12 cellular contexts compared by ENCODE assay signal in the genomic region with DNA sequence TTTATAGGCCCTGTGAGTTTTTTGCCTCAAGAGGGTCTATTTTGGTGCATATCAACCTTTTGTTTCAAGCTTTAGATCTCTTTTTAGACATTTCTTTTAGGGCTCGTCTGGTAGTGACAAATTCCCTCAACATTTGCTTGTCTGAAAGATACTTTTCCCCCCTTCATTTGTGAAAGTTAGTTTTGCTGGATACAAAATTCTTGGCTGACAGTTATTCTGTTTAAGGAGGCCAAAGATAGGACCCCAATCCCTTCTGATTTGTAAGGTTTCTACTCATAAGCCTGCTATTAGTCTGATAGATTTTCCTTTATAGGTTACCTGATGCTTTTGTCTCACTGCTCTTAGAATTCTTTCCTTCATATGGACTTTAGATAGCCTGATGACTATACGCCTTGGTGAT. TPM values are rescaled to one million over a fixed set of nuclear protein-coding genes. Genes with fewer than 3 reads are reported as not detected.
"Had no signal": no experiment of that assay in that cellular context is flagged by ENCODE, and none has a peak within 500 bp of the region (broad histone marks: within the 10 kb centered on the region; RNA-seq: fewer than 3 reads in every experiment).

No MANE protein-coding gene starts in this region.

- H3K9ac ChIP-seq: GM23248 had no signal

- H3K4me3 Mint-ChIP-seq: GM23338, H9, HFFc6 had no signal

- ATAC-seq: GM23338, HCT116 had no signal

- H3K4me1 Mint-ChIP-seq: GM23338 had no signal

- H3K27ac ChIP-seq: GM23248 had no signal

- H2AFZ ChIP-seq: GM23248, GM23338 had no signal

- FAIRE-seq: H1, H54 had no signal

- H3K36me3 ChIP-seq: HAP-1 had no signal

- H3K4me2 ChIP-seq: GM23338 had no signal

- H3K4me3 ChIP-seq: GM23248, GM23338, HAP-1 had no signal

- H3K27ac Mint-ChIP-seq: GM23338, H9, HFFc6 had no signal

- DNase-seq: GM23248, GOT3, H7, H9, HCEC 1CT, HFFc6 had no signal

RNA-seq across cellular contexts. Expression of a gene that starts 36.1 kb away (rescaled TPM):
- total RNA-seq: GM23248, H4, HFFc6 had no signal
- polyA plus RNA-seq: GM23248, GM23338 had no signal
